ENCODE assay signal across 31 cellular contexts in genomic region chr10:32621969-32622368, GRCh38.
"Had no signal": no experiment of that assay in that cellular context is flagged by ENCODE, and none has a peak within 500 bp of the region (broad histone marks: within the 10 kb centered on the region; RNA-seq: fewer than 3 reads in every experiment).

No MANE protein-coding gene starts in this region.

- H3K4me3 ChIP-seq: adrenal gland, ascending aorta, body of pancreas, breast epithelium, cardiac muscle cell had no signal

- DNase-seq: activated effector memory CD4-positive, alpha-beta T cell treated with anti-CD3 and anti-CD28 coated beads, Interleukin-2, amount 50 U/mL, for 16 hours; activated effector memory CD4-positive, alpha-beta T cell treated with Interleukin-2 at 50 U/mL for 16 hours; activated gamma-delta T cell; activated gamma-delta T cell treated with Interleukin-2 at 50 U/mL for 16 hours; activated naive CD4-positive, alpha-beta T cell; activated naive CD4-positive, alpha-beta T cell treated with anti-CD3 and anti-CD28 coated beads for 36 hours; activated naive CD4-positive, alpha-beta T cell treated with anti-CD3 and anti-CD28 coated beads, Interleukin-2, amount 10 ng/mL, durations not matched to agents 7 days and 5 days; activated naive CD4-positive, alpha-beta T cell treated with anti-CD3 and anti-CD28 coated beads, Interleukin-2, amount 50 U/mL, for 16 hours; activated naive CD4-positive, alpha-beta T cell treated with Interleukin-2 at 50 U/mL for 16 hours; activated naive CD8-positive, alpha-beta T cell treated with anti-CD3 and anti-CD28 coated beads for 36 hours; activated naive CD8-positive, alpha-beta T cell treated with anti-CD3 and anti-CD28 coated beads, Interleukin-2, amount 10 ng/mL, durations not matched to agents 7 days and 5 days; activated naive CD8-positive, alpha-beta T cell treated with anti-CD3 and anti-CD28 coated beads, Interleukin-2, amount 50 U/mL, for 24 hours; activated T-cell treated with anti-CD3 and anti-CD28 coated beads, Interleukin-2, amount 50 U/mL, for 24 hours; activated T-cell treated with anti-CD3 and anti-CD28 coated beads, Interleukin-2, amount 50 U/mL, for 4 hours; activated T-cell treated with anti-CD3 and anti-CD28 coated beads, Interleukin-2, amount 50 U/mL, for 48 hours; activated T-cell treated with anti-CD3 and anti-CD28 coated beads, Interleukin-2, amount 50 U/mL, for 72 hours; adrenal gland; amniotic stem cell; amygdala; anterior cingulate cortex; aorta; body of pancreas; brain microvascular endothelial cell; caudate nucleus; central memory CD4-positive, alpha-beta T cell; cerebellar nuclear complex had no signal

- H3K27ac ChIP-seq: adrenal gland, ascending aorta, body of pancreas, brain microvascular endothelial cell, breast epithelium, cardiac muscle cell had no signal

- H3K4me1 ChIP-seq: adrenal gland, ascending aorta, body of pancreas, breast epithelium had no signal

- H3K36me3 ChIP-seq: adrenal gland, brain microvascular endothelial cell, breast epithelium, cardiac muscle cell had no signal

- H3K9me3 ChIP-seq: body of pancreas had no signal

- ATAC-seq: activated naive CD4-positive, alpha-beta T cell treated with anti-CD3 and anti-CD28 coated beads, Interleukin-2, amount 50 U/mL, for 72 hours; activated naive CD8-positive, alpha-beta T cell treated with anti-CD3 and anti-CD28 coated beads, Interleukin-2, amount 50 U/mL, for 24 hours; activated T-cell treated with anti-CD3 and anti-CD28 coated beads, Interleukin-2, amount 50 U/mL, for 4 hours; activated T-cell treated with anti-CD3 and anti-CD28 coated beads, Interleukin-2, amount 50 U/mL, for 72 hours; activated T-helper 17 cell treated with anti-CD3 and anti-CD28 coated beads, Interleukin-2, amount 50 U/mL, for 72 hours; body of pancreas had no signal

- H3K27me3 ChIP-seq: adrenal gland, ascending aorta, body of pancreas, brain microvascular endothelial cell, breast epithelium, cardiac muscle cell had no signal
